ENCODE assay signal across 1 cellular context in the genomic region with DNA sequence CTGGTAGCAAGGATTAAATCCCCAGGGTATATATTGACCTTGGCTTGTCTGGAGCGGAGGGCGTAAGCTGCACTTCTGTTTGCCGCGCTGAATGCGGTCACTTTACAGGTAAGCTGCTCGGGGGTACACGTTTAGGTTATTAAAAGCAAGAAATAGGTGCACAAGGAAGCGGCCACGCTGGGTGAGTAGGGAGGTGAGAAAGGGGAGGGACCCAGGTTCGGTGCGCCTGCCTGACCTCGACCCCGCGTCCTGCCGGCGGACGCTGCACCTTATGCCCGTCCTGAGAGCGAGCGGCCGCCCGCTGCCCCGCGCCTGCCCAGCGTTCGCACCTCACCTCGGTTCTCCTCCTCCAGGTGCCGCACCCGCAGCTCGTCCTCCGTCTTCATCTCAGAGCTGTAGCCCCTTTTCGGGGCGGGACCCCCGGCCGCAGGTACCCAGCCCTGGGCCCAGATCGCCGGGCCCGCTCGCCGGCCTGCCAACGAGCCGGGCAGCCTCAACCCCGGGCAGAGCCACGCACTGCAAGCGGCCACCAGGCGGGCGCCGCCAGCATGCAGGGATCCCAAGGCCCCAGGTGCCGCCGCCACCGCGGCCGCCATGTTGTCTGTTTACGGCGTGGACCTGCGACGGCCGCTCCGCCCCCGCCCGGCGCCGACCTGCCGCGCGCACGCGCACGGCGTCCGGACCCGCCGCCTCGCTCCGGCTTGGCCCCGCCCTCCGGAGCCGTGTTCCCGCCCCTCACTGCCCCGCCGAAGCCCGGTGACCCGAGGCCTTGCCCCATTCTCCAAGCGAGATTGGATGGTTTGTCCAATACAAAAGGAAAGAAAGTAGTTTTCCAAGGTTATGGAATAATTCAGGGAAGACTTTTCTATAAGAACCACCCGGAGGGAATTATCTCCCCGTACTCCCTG.
A peak's percentile ranks its signal among the peaks of the same experiment; 100 is the strongest.
TF ChIP-seq lines count a peak whose summit lies in the region.

A gene with protein sequence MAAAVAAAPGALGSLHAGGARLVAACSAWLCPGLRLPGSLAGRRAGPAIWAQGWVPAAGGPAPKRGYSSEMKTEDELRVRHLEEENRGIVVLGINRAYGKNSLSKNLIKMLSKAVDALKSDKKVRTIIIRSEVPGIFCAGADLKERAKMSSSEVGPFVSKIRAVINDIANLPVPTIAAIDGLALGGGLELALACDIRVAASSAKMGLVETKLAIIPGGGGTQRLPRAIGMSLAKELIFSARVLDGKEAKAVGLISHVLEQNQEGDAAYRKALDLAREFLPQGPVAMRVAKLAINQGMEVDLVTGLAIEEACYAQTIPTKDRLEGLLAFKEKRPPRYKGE (minus strand): TSS at position 625 of the 908 bp plus-strand sequence. CDS start 29 bp downstream, at position 596.

TF ChIP-seq in HepG2, 621 proteins besides CTCF, POLR2A, EP300 and RAD21 (continued from another document and continues in another):
- TF ChIP-seq, protein P1, sequence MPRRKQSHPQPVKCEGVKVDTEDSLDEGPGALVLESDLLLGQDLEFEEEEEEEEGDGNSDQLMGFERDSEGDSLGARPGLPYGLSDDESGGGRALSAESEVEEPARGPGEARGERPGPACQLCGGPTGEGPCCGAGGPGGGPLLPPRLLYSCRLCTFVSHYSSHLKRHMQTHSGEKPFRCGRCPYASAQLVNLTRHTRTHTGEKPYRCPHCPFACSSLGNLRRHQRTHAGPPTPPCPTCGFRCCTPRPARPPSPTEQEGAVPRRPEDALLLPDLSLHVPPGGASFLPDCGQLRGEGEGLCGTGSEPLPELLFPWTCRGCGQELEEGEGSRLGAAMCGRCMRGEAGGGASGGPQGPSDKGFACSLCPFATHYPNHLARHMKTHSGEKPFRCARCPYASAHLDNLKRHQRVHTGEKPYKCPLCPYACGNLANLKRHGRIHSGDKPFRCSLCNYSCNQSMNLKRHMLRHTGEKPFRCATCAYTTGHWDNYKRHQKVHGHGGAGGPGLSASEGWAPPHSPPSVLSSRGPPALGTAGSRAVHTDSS (CRISPR knock-in tag; conservative IDR thresholded peaks at IDR 0.05): no peak
- TF ChIP-seq, protein P2, sequence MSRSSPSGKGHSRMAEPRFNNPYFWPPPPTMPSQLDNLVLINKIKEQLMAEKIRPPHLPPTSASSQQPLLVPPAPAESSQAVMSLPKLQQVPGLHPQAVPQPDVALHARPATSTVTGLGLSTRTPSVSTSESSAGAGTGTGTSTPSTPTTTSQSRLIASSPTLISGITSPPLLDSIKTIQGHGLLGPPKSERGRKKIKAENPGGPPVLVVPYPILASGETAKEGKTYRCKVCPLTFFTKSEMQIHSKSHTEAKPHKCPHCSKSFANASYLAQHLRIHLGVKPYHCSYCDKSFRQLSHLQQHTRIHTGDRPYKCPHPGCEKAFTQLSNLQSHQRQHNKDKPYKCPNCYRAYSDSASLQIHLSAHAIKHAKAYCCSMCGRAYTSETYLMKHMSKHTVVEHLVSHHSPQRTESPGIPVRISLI (CRISPR knock-in tag; IDR thresholded peaks at IDR 0.05; ENCODE audit: borderline replicate concordance): no peak
- TF ChIP-seq AHR (CRISPR knock-in tag; IDR thresholded peaks at IDR 0.05): peak; percentile 52; the same call in 1 of the 2 replicates
- no peak for TF ChIP-seq SRF (IDR thresholded peaks at IDR 0.05; ENCODE audit: low read depth, low read length)
- TF ChIP-seq KDM1A (CRISPR knock-in tag; IDR thresholded peaks at IDR 0.05): no peak
- TF ChIP-seq, protein P3, sequence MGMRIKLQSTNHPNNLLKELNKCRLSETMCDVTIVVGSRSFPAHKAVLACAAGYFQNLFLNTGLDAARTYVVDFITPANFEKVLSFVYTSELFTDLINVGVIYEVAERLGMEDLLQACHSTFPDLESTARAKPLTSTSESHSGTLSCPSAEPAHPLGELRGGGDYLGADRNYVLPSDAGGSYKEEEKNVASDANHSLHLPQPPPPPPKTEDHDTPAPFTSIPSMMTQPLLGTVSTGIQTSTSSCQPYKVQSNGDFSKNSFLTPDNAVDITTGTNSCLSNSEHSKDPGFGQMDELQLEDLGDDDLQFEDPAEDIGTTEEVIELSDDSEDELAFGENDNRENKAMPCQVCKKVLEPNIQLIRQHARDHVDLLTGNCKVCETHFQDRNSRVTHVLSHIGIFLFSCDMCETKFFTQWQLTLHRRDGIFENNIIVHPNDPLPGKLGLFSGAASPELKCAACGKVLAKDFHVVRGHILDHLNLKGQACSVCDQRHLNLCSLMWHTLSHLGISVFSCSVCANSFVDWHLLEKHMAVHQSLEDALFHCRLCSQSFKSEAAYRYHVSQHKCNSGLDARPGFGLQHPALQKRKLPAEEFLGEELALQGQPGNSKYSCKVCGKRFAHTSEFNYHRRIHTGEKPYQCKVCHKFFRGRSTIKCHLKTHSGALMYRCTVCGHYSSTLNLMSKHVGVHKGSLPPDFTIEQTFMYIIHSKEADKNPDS (CRISPR knock-in tag; IDR thresholded peaks at IDR 0.05): no peak
- no peak for TF ChIP-seq CENPT (CRISPR knock-in tag; IDR thresholded peaks at IDR 0.05; ENCODE audit: low read depth)
- peak in 1 of 2 experiments; percentile 48; a peak in 1 of 4 replicates for TF ChIP-seq NR2F1 (CRISPR knock-in tag; IDR thresholded peaks at IDR 0.05)
- TF ChIP-seq ATM (IDR thresholded peaks at IDR 0.05; ENCODE audit: borderline replicate concordance): no peak
- TF ChIP-seq GTF3A (CRISPR knock-in tag; conservative IDR thresholded peaks at IDR 0.05): no peak
- TF ChIP-seq MEF2D (CRISPR knock-in tag; IDR thresholded peaks at IDR 0.05): no peak
- no peak for TF ChIP-seq ZFP36 (IDR thresholded peaks at IDR 0.05; ENCODE audit: borderline replicate concordance, low read depth, low read length, partially characterized antibody)
- TF ChIP-seq NBN (conservative IDR thresholded peaks at IDR 0.05): no peak
- TF ChIP-seq ZBTB3 (CRISPR knock-in tag; IDR thresholded peaks at IDR 0.05; ENCODE audit: borderline replicate concordance, low read depth): no peak
- TF ChIP-seq, protein P4, sequence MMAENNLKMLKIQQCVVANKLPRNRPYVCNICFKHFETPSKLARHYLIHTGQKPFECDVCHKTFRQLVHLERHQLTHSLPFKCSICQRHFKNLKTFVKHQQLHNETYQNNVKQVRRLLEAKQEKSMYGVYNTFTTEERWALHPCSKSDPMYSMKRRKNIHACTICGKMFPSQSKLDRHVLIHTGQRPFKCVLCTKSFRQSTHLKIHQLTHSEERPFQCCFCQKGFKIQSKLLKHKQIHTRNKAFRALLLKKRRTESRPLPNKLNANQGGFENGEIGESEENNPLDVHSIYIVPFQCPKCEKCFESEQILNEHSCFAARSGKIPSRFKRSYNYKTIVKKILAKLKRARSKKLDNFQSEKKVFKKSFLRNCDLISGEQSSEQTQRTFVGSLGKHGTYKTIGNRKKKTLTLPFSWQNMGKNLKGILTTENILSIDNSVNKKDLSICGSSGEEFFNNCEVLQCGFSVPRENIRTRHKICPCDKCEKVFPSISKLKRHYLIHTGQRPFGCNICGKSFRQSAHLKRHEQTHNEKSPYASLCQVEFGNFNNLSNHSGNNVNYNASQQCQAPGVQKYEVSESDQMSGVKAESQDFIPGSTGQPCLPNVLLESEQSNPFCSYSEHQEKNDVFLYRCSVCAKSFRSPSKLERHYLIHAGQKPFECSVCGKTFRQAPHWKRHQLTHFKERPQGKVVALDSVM (CRISPR knock-in tag; IDR thresholded peaks at IDR 0.05): no peak
- TF ChIP-seq, protein P5, sequence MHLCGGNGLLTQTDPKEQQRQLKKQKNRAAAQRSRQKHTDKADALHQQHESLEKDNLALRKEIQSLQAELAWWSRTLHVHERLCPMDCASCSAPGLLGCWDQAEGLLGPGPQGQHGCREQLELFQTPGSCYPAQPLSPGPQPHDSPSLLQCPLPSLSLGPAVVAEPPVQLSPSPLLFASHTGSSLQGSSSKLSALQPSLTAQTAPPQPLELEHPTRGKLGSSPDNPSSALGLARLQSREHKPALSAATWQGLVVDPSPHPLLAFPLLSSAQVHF (CRISPR knock-in tag; IDR thresholded peaks at IDR 0.05): no peak
- no peak for TF ChIP-seq ZFP82 (CRISPR knock-in tag; IDR thresholded peaks at IDR 0.05; ENCODE audit: borderline replicate concordance)
- TF ChIP-seq MYC (CRISPR knock-in tag; IDR thresholded peaks at IDR 0.05; ENCODE audit: borderline replicate concordance): 0 out of 2 replicates have a peak, but pooled peaks have one; percentile 29
- TF ChIP-seq, protein P6, sequence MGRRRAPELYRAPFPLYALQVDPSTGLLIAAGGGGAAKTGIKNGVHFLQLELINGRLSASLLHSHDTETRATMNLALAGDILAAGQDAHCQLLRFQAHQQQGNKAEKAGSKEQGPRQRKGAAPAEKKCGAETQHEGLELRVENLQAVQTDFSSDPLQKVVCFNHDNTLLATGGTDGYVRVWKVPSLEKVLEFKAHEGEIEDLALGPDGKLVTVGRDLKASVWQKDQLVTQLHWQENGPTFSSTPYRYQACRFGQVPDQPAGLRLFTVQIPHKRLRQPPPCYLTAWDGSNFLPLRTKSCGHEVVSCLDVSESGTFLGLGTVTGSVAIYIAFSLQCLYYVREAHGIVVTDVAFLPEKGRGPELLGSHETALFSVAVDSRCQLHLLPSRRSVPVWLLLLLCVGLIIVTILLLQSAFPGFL (CRISPR knock-in tag; IDR thresholded peaks at IDR 0.05): no peak
- TF ChIP-seq CBX5 (CRISPR knock-in tag; IDR thresholded peaks at IDR 0.05; ENCODE audit: borderline replicate concordance): no peak
- TF ChIP-seq, protein P7, sequence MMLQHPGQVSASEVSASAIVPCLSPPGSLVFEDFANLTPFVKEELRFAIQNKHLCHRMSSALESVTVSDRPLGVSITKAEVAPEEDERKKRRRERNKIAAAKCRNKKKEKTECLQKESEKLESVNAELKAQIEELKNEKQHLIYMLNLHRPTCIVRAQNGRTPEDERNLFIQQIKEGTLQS (CRISPR knock-in tag; IDR thresholded peaks at IDR 0.05): peak; percentile 66
- TF ChIP-seq, protein P8, sequence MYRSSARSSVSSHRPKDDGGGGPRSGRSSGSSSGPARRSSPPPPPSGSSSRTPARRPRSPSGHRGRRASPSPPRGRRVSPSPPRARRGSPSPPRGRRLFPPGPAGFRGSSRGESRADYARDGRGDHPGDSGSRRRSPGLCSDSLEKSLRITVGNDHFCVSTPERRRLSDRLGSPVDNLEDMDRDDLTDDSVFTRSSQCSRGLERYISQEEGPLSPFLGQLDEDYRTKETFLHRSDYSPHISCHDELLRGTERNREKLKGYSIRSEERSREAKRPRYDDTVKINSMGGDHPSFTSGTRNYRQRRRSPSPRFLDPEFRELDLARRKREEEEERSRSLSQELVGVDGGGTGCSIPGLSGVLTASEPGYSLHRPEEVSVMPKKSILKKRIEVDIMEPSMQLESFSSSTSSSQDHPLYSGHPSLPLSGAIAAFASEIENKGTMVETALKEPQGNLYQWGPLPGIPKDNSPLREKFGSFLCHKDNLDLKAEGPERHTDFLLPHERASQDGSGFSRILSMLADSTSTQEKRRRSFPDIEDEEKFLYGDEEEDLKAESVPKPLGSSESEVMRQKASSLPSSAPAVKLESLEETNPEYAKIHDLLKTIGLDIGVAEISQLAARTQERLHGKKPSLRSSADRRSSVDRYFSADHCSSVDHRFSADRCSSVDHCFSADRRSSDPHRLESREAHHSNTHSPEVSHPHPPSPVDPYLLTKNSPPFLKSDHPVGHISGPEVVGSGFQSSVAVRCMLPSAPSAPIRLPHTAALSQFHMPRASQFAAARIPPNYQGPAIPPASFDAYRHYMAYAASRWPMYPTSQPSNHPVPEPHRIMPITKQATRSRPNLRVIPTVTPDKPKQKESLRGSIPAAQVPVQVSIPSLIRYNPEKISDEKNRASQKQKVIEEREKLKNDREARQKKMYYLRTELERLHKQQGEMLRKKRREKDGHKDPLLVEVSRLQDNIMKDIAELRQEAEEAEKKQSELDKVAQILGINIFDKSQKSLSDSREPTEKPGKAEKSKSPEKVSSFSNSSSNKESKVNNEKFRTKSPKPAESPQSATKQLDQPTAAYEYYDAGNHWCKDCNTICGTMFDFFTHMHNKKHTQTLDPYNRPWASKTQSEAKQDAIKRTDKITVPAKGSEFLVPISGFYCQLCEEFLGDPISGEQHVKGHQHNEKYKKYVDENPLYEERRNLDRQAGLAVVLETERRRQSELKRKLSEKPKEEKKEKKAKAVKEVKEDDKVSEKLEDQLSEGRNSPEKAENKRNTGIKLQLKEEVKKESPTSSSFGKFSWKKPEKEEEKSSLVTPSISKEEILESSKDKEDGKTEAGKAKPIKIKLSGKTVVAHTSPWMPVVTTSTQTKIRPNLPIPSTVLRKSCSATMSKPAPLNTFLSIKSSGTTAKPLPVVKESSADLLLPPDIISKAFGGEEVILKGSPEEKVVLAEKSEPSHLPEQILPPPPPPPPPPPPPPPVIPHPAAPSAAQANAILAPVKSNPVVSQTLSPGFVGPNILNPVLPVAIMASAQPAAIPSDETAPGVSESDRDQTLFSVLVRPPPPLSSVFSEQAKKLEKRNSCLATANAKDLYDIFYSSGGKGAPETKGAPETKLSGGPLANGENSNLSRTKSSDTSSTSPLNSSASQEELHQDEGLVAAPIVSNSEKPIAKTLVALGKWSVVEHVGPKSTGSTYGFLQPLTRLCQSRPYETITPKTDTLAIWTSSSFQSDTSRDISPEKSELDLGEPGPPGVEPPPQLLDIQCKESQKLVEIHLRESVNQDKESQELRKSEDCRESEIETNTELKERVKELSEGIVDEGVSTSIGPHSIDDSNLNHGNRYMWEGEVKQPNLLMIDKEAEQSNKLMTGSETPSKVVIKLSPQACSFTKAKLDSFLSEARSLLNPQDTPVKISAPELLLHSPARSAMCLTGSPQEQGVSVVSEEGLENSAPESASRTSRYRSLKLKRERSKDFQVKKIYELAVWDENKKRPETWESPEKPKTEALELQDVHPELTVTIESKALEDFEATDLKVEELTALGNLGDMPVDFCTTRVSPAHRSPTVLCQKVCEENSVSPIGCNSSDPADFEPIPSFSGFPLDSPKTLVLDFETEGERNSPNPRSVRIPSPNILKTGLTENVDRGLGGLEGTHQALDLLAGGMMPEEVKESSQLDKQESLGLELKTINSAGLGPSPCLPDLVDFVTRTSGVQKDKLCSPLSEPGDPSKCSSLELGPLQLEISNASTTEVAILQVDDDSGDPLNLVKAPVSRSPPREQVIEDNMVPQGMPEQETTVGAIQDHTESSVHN (CRISPR knock-in tag; IDR thresholded peaks at IDR 0.05): no peak
- TF ChIP-seq ELF1 (CRISPR knock-in tag; IDR thresholded peaks at IDR 0.05): no peak
- TF ChIP-seq, protein P9, sequence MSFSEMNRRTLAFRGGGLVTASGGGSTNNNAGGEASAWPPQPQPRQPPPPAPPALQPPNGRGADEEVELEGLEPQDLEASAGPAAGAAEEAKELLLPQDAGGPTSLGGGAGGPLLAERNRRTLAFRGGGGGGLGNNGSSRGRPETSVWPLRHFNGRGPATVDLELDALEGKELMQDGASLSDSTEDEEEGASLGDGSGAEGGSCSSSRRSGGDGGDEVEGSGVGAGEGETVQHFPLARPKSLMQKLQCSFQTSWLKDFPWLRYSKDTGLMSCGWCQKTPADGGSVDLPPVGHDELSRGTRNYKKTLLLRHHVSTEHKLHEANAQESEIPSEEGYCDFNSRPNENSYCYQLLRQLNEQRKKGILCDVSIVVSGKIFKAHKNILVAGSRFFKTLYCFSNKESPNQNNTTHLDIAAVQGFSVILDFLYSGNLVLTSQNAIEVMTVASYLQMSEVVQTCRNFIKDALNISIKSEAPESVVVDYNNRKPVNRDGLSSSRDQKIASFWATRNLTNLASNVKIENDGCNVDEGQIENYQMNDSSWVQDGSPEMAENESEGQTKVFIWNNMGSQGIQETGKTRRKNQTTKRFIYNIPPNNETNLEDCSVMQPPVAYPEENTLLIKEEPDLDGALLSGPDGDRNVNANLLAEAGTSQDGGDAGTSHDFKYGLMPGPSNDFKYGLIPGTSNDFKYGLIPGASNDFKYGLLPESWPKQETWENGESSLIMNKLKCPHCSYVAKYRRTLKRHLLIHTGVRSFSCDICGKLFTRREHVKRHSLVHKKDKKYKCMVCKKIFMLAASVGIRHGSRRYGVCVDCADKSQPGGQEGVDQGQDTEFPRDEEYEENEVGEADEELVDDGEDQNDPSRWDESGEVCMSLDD (CRISPR knock-in tag; IDR thresholded peaks at IDR 0.05; ENCODE audit: borderline replicate concordance): no peak
